In genomic region chr19:5349041-5349440, GRCh38 we compare ENCODE assay signal across 1 cellular context.
TF ChIP-seq lines count a peak whose summit lies in the region.

No MANE protein-coding gene starts in this region.

TF ChIP-seq in HCT116, 20 proteins besides CTCF, POLR2A, EP300 and RAD21 (continued from another document):
- no peak for TF ChIP-seq REST (IDR thresholded peaks at IDR 0.05; ENCODE audit: low read depth)
